In the genomic region with DNA sequence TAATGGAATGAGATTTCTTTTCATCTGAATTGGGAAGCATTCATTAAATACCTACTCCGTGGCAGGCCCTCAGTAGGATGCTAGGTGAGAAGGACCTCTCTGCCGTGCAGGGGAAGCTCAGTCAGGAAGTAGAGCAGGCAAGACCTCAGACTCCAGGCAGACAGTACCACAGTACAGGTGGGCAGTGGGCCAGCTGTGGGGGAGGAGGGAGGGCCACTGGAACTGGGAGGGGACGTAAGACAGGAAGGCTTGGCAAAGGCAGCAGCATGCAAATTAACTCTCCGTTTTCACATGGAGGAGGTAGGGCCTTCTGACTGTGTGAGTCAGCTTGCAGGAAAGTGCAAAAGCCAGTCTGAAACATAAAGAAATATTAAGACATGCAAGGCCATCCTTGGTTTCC, we compare ENCODE assay signal across 8 cellular contexts.
A peak's percentile ranks its signal among the peaks of the same experiment; 100 is the strongest.
DNase-seq lines count a peak whose midpoint lies in the region; ATAC-seq and TF ChIP-seq lines count a peak whose summit lies in the region.

No MANE protein-coding gene starts in this region.

- no peak overlapping the region for H3K4me3 ChIP-seq in neural progenitor cell

- no peak overlapping the region for H2BK20ac ChIP-seq in H9 (ENCODE audit: low read depth, low read length, poor library complexity, severe bottlenecking)

- H4K5ac ChIP-seq in H9 (ENCODE audit: insufficient read length, low read depth, low read length), result no peak overlapping the region

- no peak overlapping the region for H2BK12ac ChIP-seq in H9 (ENCODE audit: insufficient read length, low read depth, low read length)

- intact Hi-C loops in natural killer cell (cut with micrococcal nuclease), result no loop called here

- no peak overlapping the region for H3K4me3 Mint-ChIP-seq in natural killer cell treated with Interleukin-12 subunit alpha and Interleukin-12 subunit beta and Interleukin-15 and Interleukin-18, amount 100 ng/mL, for 72 hours
- H3K4me3 Mint-ChIP-seq in natural killer cell (no peak overlapping the region), neural progenitor cell (no peak overlapping the region), H9 (no peak overlapping the region)
- no peak overlapping the region for H3K4me3 Mint-ChIP-seq in effector memory CD8-positive, alpha-beta T cell

- H3K27ac Mint-ChIP-seq in natural killer cell treated with Interleukin-12 subunit alpha and Interleukin-12 subunit beta and Interleukin-15 and Interleukin-18, amount 100 ng/mL, for 72 hours, result no peak overlapping the region
- H3K27ac Mint-ChIP-seq in natural killer cell (no peak overlapping the region), neural progenitor cell (no peak overlapping the region), H9 (peak overlapping the region in 1 of 3 experiments; percentile 94; a peak in 2 of 7 replicates)
- H3K27ac Mint-ChIP-seq in effector memory CD8-positive, alpha-beta T cell, result no peak overlapping the region

- H3K9me3 Mint-ChIP-seq in natural killer cell treated with Interleukin-12 subunit alpha and Interleukin-12 subunit beta and Interleukin-15 and Interleukin-18, amount 100 ng/mL, for 72 hours, result no peaks in the 10 kb centered on the region
- no peaks in the 10 kb centered on the region for H3K9me3 Mint-ChIP-seq in natural killer cell
- no peaks in the 10 kb centered on the region for H3K9me3 Mint-ChIP-seq in effector memory CD8-positive, alpha-beta T cell
- no peaks in the 10 kb centered on the region for H3K9me3 Mint-ChIP-seq in neural progenitor cell
- no peaks in the 10 kb centered on the region for H3K9me3 Mint-ChIP-seq in H9

- peak; percentile 50 to 51 for ATAC-seq in natural killer cell treated with Interleukin-12 subunit alpha and Interleukin-12 subunit beta and Interleukin-15 and Interleukin-18, amount 100 ng/mL, for 72 hours
- ATAC-seq in natural killer cell, result no peak
- peak; percentile 19 for ATAC-seq in effector memory CD8-positive, alpha-beta T cell (replicated peaks)
- no peak for ATAC-seq in GM19328 (IDR thresholded peaks at IDR 0.05; ENCODE audit: unreplicated experiment)

- no peak for DNase-seq in natural killer cell treated with Interleukin-12 subunit alpha and Interleukin-12 subunit beta and Interleukin-15 and Interleukin-18, amount 100 ng/mL, for 72 hours (ENCODE audit: low spot score)
- DNase-seq in natural killer cell (no peak), NCI-H510A (lab: John Stamatoyannopoulos, UW) (peak; percentile 60), neural progenitor cell (ENCODE audit: low spot score) (no peak), NCI-H345 treated with DMSO at 0.1 percent for 48 hours (lab: John Stamatoyannopoulos, UW; ENCODE audit: unreplicated experiment) (no peak), H9 (no peak)
- no peak for DNase-seq in effector memory CD8-positive, alpha-beta T cell

- no peak overlapping the region for H3K4me2 ChIP-seq in neural progenitor cell
- H3K4me2 ChIP-seq in H9 (ENCODE audit: insufficient read depth, insufficient read length, low read length), result no peak overlapping the region

- H3K36me3 ChIP-seq in neural progenitor cell, result no peaks in the 10 kb centered on the region

- H3K23me2 ChIP-seq in H9 (ENCODE audit: insufficient read length, low read depth, low read length, poor library complexity, severe bottlenecking), result no peaks in the 10 kb centered on the region

- H3K4me1 ChIP-seq in neural progenitor cell (no peaks in the 10 kb centered on the region), H9 (ENCODE audit: insufficient read depth, low read length) (peaks cover 2% of the 10 kb centered on the region; the same call in 1 of the 2 replicates)

- H3K27me3 ChIP-seq in neural progenitor cell (no peaks in the 10 kb centered on the region), H9 (ENCODE audit: insufficient read depth, low read length) (no peaks in the 10 kb centered on the region)

- H3K9me3 ChIP-seq in neural progenitor cell (ENCODE audit: low read depth) (no peaks in the 10 kb centered on the region), H9 (ENCODE audit: control insufficient read depth, low read depth, low read length) (no peaks in the 10 kb centered on the region)

- H3K23ac ChIP-seq in H9 (ENCODE audit: insufficient read length, low read depth, low read length), result no peak overlapping the region

- H3K4me1 Mint-ChIP-seq in natural killer cell treated with Interleukin-12 subunit alpha and Interleukin-12 subunit beta and Interleukin-15 and Interleukin-18, amount 100 ng/mL, for 72 hours (ENCODE audit: low read depth in 2 of 2), result peaks cover 5 to 9% of the 10 kb centered on the region in 2 donors
- H3K4me1 Mint-ChIP-seq in natural killer cell (peaks cover 0 to 6% of the 10 kb centered on the region in 2 donors), neural progenitor cell (peaks cover 8% of the 10 kb centered on the region), H9 (peaks cover 13 to 14% of the 10 kb centered on the region in 2 experiments)
- H3K4me1 Mint-ChIP-seq in effector memory CD8-positive, alpha-beta T cell (ENCODE audit: low read depth in 2 of 2), result peaks cover 3 to 8% of the 10 kb centered on the region in 2 donors

- H2BK15ac ChIP-seq in H9 (ENCODE audit: low read depth, low read length), result no peak overlapping the region

- H2BK5ac ChIP-seq in H9 (ENCODE audit: insufficient read length, low read length), result no peak overlapping the region

- no peak overlapping the region for H3T11ph ChIP-seq in H9 (ENCODE audit: low read length)

- H3K9ac ChIP-seq in neural progenitor cell, result no peak overlapping the region
- H3K9ac ChIP-seq in H9 (ENCODE audit: extremely low read depth, insufficient read length, low read length), result no peak overlapping the region

- H2BK120ac ChIP-seq in H9 (ENCODE audit: low read depth, low read length, poor library complexity, severe bottlenecking), result no peak overlapping the region

- no peaks in the 10 kb centered on the region for H3K79me2 ChIP-seq in neural progenitor cell (ENCODE audit: low read depth)
- H3K79me2 ChIP-seq in H9 (ENCODE audit: insufficient read depth, low read length), result no peaks in the 10 kb centered on the region

- H2AK5ac ChIP-seq in H9 (ENCODE audit: insufficient read length, low read length), result no peak overlapping the region

- peaks cover 0 to 2% of the 10 kb centered on the region in 2 donors for H3K27me3 Mint-ChIP-seq in natural killer cell treated with Interleukin-12 subunit alpha and Interleukin-12 subunit beta and Interleukin-15 and Interleukin-18, amount 100 ng/mL, for 72 hours
- H3K27me3 Mint-ChIP-seq in natural killer cell (ENCODE audit: low read depth in 2 of 2) (peaks cover 0 to 2% of the 10 kb centered on the region in 2 donors), neural progenitor cell (ENCODE audit: insufficient read depth, low read depth) (peaks cover 2% of the 10 kb centered on the region), H9 (ENCODE audit: low read depth) (no peaks in the 10 kb centered on the region; the same call in none of the 2 replicates)
- no peaks in the 10 kb centered on the region for H3K27me3 Mint-ChIP-seq in effector memory CD8-positive, alpha-beta T cell

- H3F3A ChIP-seq in neural progenitor cell (ENCODE audit: low read depth), result no peaks in the 10 kb centered on the region

- WGBS in H9 (ENCODE audit: extremely low coverage, insufficient read length, low lambda C conversion rate), result no CpG with 5 or more reads among the region's 4 CpGs

- H3K4ac ChIP-seq in H9 (ENCODE audit: low read depth, low read length), result no peak overlapping the region

- H3K14ac ChIP-seq in H9 (ENCODE audit: insufficient read depth, low read length), result no peak overlapping the region

- no peak overlapping the region for H3K56ac ChIP-seq in H9 (ENCODE audit: insufficient read length, low read depth, low read length)

- H3K36me3 Mint-ChIP-seq in natural killer cell treated with Interleukin-12 subunit alpha and Interleukin-12 subunit beta and Interleukin-15 and Interleukin-18, amount 100 ng/mL, for 72 hours, result no peaks in the 10 kb centered on the region
- H3K36me3 Mint-ChIP-seq in natural killer cell (no peaks in the 10 kb centered on the region), neural progenitor cell (no peaks in the 10 kb centered on the region), H9 (ENCODE audit: insufficient read depth in 1 of 3, low read depth in 3 of 3) (no peaks in the 10 kb centered on the region)
- no peaks in the 10 kb centered on the region for H3K36me3 Mint-ChIP-seq in effector memory CD8-positive, alpha-beta T cell (ENCODE audit: insufficient read depth)

- H3K27ac ChIP-seq in neural progenitor cell (no peak overlapping the region), H9 (ENCODE audit: insufficient read length, low read depth, low read length) (no peak overlapping the region)

- H3K79me1 ChIP-seq in H9 (ENCODE audit: insufficient read depth, low read depth, low read length, poor library complexity, severe bottlenecking), result no peaks in the 10 kb centered on the region

- no peak overlapping the region for H4K8ac ChIP-seq in H9 (replicated peaks; ENCODE audit: insufficient read length, low read depth, low read length)

- H2AFZ ChIP-seq in neural progenitor cell (replicated peaks) (peak overlapping the region; percentile 77), H9 (ENCODE audit: low read length) (no peak overlapping the region)

- TF ChIP-seq CTCF in natural killer cell (IDR thresholded peaks at IDR 0.05), result no peak
- no peak for TF ChIP-seq CTCF in neural progenitor cell (IDR thresholded peaks at IDR 0.05)
- no peak for TF ChIP-seq CTCF in H9 (conservative IDR thresholded peaks at IDR 0.05)

- H4K20me1 ChIP-seq in neural progenitor cell (ENCODE audit: low read depth), result no peaks in the 10 kb centered on the region
- H4K20me1 ChIP-seq in H9 (ENCODE audit: control insufficient read depth, insufficient read depth, insufficient read length), result no peaks in the 10 kb centered on the region

- no peak overlapping the region for H4K91ac ChIP-seq in H9 (ENCODE audit: insufficient read length, low read depth, low read length)

- no peak overlapping the region for H3K18ac ChIP-seq in H9 (ENCODE audit: insufficient read length, low read depth, low read length)

Comparison
In these comparisons a context has a peak if more than half of its experiments do, and no peak if none do; other contexts are left out.
1. ATAC-seq: peak in natural killer cell treated with Interleukin-12 subunit alpha and Interleukin-12 subunit beta and Interleukin-15 and Interleukin-18, amount 100 ng/mL, for 72 hours (2 of 2) and effector memory CD8-positive, alpha-beta T cell (single experiment); none in natural killer cell (0 of 3) and GM19328 (single experiment).